ENCODE assay signal across 8 cellular contexts in the genomic region with DNA sequence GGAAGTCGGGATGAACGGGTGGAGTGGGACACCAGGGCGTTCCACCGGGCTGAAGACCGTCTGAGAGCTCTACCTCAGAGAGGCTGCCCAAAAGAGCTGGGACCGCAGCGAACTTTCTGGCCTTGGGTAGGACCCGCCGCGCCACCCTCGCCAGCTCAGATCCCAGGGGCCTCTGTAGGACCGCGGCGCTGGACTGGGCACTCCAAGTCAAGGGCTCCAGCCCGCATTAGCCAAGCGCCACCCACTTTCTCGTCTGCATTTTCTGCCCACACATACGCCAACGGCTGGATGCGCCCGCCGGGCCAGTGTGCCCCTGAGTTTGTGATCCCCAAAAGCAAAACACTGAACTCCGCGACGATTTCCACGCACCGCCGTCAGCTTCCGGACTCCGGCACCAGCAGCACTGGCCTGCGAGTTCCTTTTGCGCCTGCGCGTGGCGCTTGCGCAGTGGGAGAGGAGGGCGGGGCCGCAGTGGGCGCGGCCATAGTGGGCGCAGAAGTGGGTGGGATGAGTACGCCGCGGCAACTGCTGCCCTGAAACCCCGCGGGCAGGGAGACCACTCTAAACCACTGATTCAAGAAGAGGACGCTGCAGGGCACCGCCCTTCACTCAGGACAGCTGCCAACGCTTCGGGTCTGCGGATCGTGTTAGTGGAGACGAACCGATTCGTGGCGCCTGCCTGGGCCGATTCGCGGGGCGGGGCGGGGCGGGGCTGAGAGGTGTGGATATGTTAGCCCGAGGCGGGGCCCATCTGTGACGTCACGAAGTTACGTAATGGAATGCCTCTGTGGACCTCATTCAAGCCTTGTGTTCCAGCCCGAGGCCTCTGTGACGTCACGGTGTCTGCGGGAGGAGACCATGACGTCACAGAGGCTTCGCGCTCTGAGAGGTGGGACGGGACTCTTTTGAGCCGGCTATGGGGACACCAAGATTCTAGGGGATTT. TPM values are rescaled to one million over a fixed set of nuclear protein-coding genes. Genes with fewer than 3 reads are reported as not detected.
A peak's percentile ranks its signal among the peaks of the same experiment; 100 is the strongest.
DNase-seq lines count a peak whose midpoint lies in the region; ATAC-seq and TF ChIP-seq lines count a peak whose summit lies in the region.

No MANE protein-coding gene starts in this region.

- TF ChIP-seq EP300 in SK-N-SH (IDR thresholded peaks at IDR 0.05; ENCODE audit: borderline replicate concordance in 1 of 2, low read depth in 1 of 2, low read length in 1 of 2): no peak; a peak in 1 of 4 replicates

- H3K9me3 Mint-ChIP-seq in activated naive CD4-positive, alpha-beta T cell treated with anti-CD3 and anti-CD28 coated beads, Interleukin-2, amount 50 U/mL, for 72 hours: no peaks in the 10 kb centered on the region

- POLR2A ChIA-PET in SK-N-SH (lab: Yijun Ruan, JAX): interaction anchor here (0.6 to 0.8 kb wide), 2 partner anchors 10 to 770 kb away, joined by 3 to 8 read pairs; a partner anchor contains a TSS

- H3F3A ChIP-seq in SK-N-SH (replicated peaks; ENCODE audit: insufficient read depth): peaks cover 46% of the 10 kb centered on the region

- peaks cover 10 to 17% of the 10 kb centered on the region in 2 donors for H3K36me3 Mint-ChIP-seq in activated naive CD4-positive, alpha-beta T cell treated with anti-CD3 and anti-CD28 coated beads, Interleukin-2, amount 50 U/mL, for 72 hours

- H3K9me3 ChIP-seq in SK-N-SH: no peaks in the 10 kb centered on the region

- ATAC-seq in HG02623 (IDR thresholded peaks at IDR 0.05; ENCODE audit: unreplicated experiment): peak; percentile 91
- peak; percentile 88 to 91 for ATAC-seq in activated naive CD4-positive, alpha-beta T cell treated with anti-CD3 and anti-CD28 coated beads, Interleukin-2, amount 50 U/mL, for 72 hours
- ATAC-seq in omental fat pad (ENCODE audit: low FRiP score): peak; percentile 95

- peaks cover 29% of the 10 kb centered on the region in 2 experiments for H3K36me3 ChIP-seq in SK-N-SH (replicated peaks in 1 of 2; ENCODE audit: control insufficient read depth in 1 of 2, insufficient read depth in 2 of 2, low read length in 1 of 2)

- H3K4me2 ChIP-seq in SK-N-SH: peak overlapping the region; percentile 85

- TF ChIP-seq CTCF in SK-N-SH (IDR thresholded peaks at IDR 0.05) (no peak), omental fat pad (IDR thresholded peaks at IDR 0.05) (no peak)

- TF ChIP-seq RAD21 in SK-N-SH (IDR thresholded peaks at IDR 0.05; ENCODE audit: low read length): no peak

- H3K9me2 ChIP-seq in SK-N-SH: no peaks in the 10 kb centered on the region

- peak overlapping the region; percentile 81 to 99 for H3K4me3 ChIP-seq in SK-N-SH (ENCODE audit: low read depth in 2 of 2, low read length in 1 of 2)

- H3K27ac ChIP-seq in SK-N-SH (ENCODE audit: low read depth in 2 of 2, low read length in 1 of 2) (peak overlapping the region; percentile 86 to 96), temporal lobe (ENCODE audit: low read depth, low read length) (peak overlapping the region; percentile 70)

- H3K4me1 ChIP-seq in SK-N-SH (ENCODE audit: control insufficient read depth in 1 of 2, insufficient read depth in 2 of 2, low read depth in 1 of 2, low read length in 1 of 2): peaks cover 0 to 28% of the 10 kb centered on the region in 2 experiments; a peak in 2 of 4 replicates

- WGBS in SK-N-SH (ENCODE audit: low lambda C conversion rate): 2% methylated on average over 53 of the region's 76 CpGs

- H4K20me1 ChIP-seq in SK-N-SH (ENCODE audit: insufficient read depth): peaks cover 29% of the 10 kb centered on the region

- CTCF ChIA-PET in SK-N-SH (lab: Yijun Ruan, JAX): interaction anchor here (0.5 to 6.2 kb wide), 11 partner anchors 10 to 1968 kb away, joined by 3 to 79 read pairs (median 4); a partner anchor contains a TSS

- H3K27me3 ChIP-seq in SK-N-SH (ENCODE audit: insufficient read depth): no peaks in the 10 kb centered on the region

- peak overlapping the region; percentile 84 for H3K9ac ChIP-seq in SK-N-SH

- peak overlapping the region; percentile 97 to 99 for H3K27ac Mint-ChIP-seq in activated naive CD4-positive, alpha-beta T cell treated with anti-CD3 and anti-CD28 coated beads, Interleukin-2, amount 50 U/mL, for 72 hours

- DNase-seq in NCI-H1092 (lab: John Stamatoyannopoulos, UW) (peak; percentile 80), SK-N-SH (peak; percentile 98), glomerular endothelial cell (ENCODE audit: extremely low read depth, low read depth, low spot score) (peak; percentile 86), omental fat pad (ENCODE audit: low spot score) (peak; percentile 100)
- DNase-seq in activated naive CD4-positive, alpha-beta T cell treated with anti-CD3 and anti-CD28 coated beads, Interleukin-2, amount 50 U/mL, for 72 hours (ENCODE audit: low spot score in 2 of 2): peak; percentile 96 to 97

- TF ChIP-seq POLR2A in GM10847 (IDR thresholded peaks at IDR 0.05; ENCODE audit: extremely low read depth, insufficient read length): peak; percentile 93

- peaks cover 34% of the 10 kb centered on the region for H3K79me2 ChIP-seq in SK-N-SH (ENCODE audit: insufficient read depth)

- peak overlapping the region; percentile 78 for H2AFZ ChIP-seq in SK-N-SH (ENCODE audit: low read depth)

TF ChIP-seq in SK-N-SH, 30 proteins besides CTCF, POLR2A, EP300 and RAD21 (continues in another document):
- TF ChIP-seq, protein P1, sequence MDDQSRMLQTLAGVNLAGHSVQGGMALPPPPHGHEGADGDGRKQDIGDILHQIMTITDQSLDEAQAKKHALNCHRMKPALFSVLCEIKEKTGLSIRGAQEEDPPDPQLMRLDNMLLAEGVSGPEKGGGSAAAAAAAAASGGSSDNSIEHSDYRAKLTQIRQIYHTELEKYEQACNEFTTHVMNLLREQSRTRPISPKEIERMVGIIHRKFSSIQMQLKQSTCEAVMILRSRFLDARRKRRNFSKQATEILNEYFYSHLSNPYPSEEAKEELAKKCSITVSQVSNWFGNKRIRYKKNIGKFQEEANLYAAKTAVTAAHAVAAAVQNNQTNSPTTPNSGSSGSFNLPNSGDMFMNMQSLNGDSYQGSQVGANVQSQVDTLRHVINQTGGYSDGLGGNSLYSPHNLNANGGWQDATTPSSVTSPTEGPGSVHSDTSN (IDR thresholded peaks at IDR 0.05): no peak; the same call in none of the 2 replicates
- TF ChIP-seq, protein P2, sequence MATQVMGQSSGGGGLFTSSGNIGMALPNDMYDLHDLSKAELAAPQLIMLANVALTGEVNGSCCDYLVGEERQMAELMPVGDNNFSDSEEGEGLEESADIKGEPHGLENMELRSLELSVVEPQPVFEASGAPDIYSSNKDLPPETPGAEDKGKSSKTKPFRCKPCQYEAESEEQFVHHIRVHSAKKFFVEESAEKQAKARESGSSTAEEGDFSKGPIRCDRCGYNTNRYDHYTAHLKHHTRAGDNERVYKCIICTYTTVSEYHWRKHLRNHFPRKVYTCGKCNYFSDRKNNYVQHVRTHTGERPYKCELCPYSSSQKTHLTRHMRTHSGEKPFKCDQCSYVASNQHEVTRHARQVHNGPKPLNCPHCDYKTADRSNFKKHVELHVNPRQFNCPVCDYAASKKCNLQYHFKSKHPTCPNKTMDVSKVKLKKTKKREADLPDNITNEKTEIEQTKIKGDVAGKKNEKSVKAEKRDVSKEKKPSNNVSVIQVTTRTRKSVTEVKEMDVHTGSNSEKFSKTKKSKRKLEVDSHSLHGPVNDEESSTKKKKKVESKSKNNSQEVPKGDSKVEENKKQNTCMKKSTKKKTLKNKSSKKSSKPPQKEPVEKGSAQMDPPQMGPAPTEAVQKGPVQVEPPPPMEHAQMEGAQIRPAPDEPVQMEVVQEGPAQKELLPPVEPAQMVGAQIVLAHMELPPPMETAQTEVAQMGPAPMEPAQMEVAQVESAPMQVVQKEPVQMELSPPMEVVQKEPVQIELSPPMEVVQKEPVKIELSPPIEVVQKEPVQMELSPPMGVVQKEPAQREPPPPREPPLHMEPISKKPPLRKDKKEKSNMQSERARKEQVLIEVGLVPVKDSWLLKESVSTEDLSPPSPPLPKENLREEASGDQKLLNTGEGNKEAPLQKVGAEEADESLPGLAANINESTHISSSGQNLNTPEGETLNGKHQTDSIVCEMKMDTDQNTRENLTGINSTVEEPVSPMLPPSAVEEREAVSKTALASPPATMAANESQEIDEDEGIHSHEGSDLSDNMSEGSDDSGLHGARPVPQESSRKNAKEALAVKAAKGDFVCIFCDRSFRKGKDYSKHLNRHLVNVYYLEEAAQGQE (IDR thresholded peaks at IDR 0.05; ENCODE audit: low read depth, low read length): peak; percentile 7; the same call in 1 of the 2 replicates
- TF ChIP-seq JUND (IDR thresholded peaks at IDR 0.05) (peak; percentile 4; the same call in 1 of the 2 replicates), ELF1 (IDR thresholded peaks at IDR 0.05) (peak; percentile 85), GATA2 (CRISPR knock-in tag; IDR thresholded peaks at IDR 0.05) (no peak), TCF12 (IDR thresholded peaks at IDR 0.05) (peak; percentile 11; the same call in 1 of the 2 replicates), TEAD4 (IDR thresholded peaks at IDR 0.05; ENCODE audit: borderline replicate concordance, insufficient read depth) (no peak; the same call in 1 of the 2 replicates), RFX5 (IDR thresholded peaks at IDR 0.05; ENCODE audit: low read length) (no peak), TAF1 (IDR thresholded peaks at IDR 0.05; ENCODE audit: borderline replicate concordance, low read depth, low read length) (peak; percentile 93), YY1 (IDR thresholded peaks at IDR 0.05; ENCODE audit: low read depth) (peak; percentile 73), MXI1 (IDR thresholded peaks at IDR 0.05; ENCODE audit: low read depth, low read length) (peak; percentile 87)
- TF ChIP-seq, protein P3, sequence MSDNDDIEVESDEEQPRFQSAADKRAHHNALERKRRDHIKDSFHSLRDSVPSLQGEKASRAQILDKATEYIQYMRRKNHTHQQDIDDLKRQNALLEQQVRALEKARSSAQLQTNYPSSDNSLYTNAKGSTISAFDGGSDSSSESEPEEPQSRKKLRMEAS (IDR thresholded peaks at IDR 0.05; ENCODE audit: low read depth): peak; percentile 15
- TF ChIP-seq, protein P4, sequence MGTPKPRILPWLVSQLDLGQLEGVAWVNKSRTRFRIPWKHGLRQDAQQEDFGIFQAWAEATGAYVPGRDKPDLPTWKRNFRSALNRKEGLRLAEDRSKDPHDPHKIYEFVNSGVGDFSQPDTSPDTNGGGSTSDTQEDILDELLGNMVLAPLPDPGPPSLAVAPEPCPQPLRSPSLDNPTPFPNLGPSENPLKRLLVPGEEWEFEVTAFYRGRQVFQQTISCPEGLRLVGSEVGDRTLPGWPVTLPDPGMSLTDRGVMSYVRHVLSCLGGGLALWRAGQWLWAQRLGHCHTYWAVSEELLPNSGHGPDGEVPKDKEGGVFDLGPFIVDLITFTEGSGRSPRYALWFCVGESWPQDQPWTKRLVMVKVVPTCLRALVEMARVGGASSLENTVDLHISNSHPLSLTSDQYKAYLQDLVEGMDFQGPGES (IDR thresholded peaks at IDR 0.05; ENCODE audit: low read depth, low read length): no peak

RNA-seq across cellular contexts. Expression of a gene that starts 10.5 kb away (rescaled TPM):
- polyA plus RNA-seq in SK-N-SH (2012; rRNA removed): 48.7 and 76.6 TPM in 2 replicates
- 32.1 and 46.4 TPM in 2 replicates for polyA plus RNA-seq in SK-N-SH (2012; cell fraction: cytosol; rRNA removed)
- 128 and 152 TPM in 2 replicates for polyA plus RNA-seq in SK-N-SH (2012; cell fraction: nucleus; rRNA removed)
- not detected for total RNA-seq in activated naive CD4-positive, alpha-beta T cell treated with anti-CD3 and anti-CD28 coated beads, Interleukin-2, amount 50 U/mL, for 72 hours
- total RNA-seq in glomerular endothelial cell (0.10 and 1.3 TPM in 2 replicates), omental fat pad (100 to 1,000 TPM in 2 of 4 donors, 10 to 100 TPM in 2; 33.7 to 148 (median 81.9) TPM), temporal lobe (1.7 TPM)

Comparison
In these comparisons a context has a peak if more than half of its experiments do, and no peak if none do; other contexts are left out.
1. Peak in every context shown above with its lines: DNase-seq, ATAC-seq, H3K4me3 ChIP-seq and H3K27ac ChIP-seq.
2. RNA of a gene that starts 10.5 kb away (total RNA-seq): 33.7 to 148 TPM in omental fat pad; 1.7 TPM in temporal lobe (single experiment), 0.10 to 1.3 TPM in glomerular endothelial cell and not detected in activated naive CD4-positive, alpha-beta T cell treated with anti-CD3 and anti-CD28 coated beads, Interleukin-2, amount 50 U/mL, for 72 hours; every median in the first group is over 10 times any median in the second.